1 cellular context compared by ENCODE assay signal in genomic region chr9:115837618-115838017, GRCh38.
TF ChIP-seq lines count a peak whose summit lies in the region.

No MANE protein-coding gene starts in this region.

TF ChIP-seq in H1, 55 proteins besides CTCF, POLR2A, EP300 and RAD21:
- TF ChIP-seq CHD2 (IDR thresholded peaks at IDR 0.05; ENCODE audit: low read length) (no peak), ATF2 (IDR thresholded peaks at IDR 0.05; ENCODE audit: low read length) (no peak), ATF3 (IDR thresholded peaks at IDR 0.05; ENCODE audit: insufficient read depth, low read depth, low read length) (no peak)
